ENCODE assay signal across 1 cellular context in the genomic region with DNA sequence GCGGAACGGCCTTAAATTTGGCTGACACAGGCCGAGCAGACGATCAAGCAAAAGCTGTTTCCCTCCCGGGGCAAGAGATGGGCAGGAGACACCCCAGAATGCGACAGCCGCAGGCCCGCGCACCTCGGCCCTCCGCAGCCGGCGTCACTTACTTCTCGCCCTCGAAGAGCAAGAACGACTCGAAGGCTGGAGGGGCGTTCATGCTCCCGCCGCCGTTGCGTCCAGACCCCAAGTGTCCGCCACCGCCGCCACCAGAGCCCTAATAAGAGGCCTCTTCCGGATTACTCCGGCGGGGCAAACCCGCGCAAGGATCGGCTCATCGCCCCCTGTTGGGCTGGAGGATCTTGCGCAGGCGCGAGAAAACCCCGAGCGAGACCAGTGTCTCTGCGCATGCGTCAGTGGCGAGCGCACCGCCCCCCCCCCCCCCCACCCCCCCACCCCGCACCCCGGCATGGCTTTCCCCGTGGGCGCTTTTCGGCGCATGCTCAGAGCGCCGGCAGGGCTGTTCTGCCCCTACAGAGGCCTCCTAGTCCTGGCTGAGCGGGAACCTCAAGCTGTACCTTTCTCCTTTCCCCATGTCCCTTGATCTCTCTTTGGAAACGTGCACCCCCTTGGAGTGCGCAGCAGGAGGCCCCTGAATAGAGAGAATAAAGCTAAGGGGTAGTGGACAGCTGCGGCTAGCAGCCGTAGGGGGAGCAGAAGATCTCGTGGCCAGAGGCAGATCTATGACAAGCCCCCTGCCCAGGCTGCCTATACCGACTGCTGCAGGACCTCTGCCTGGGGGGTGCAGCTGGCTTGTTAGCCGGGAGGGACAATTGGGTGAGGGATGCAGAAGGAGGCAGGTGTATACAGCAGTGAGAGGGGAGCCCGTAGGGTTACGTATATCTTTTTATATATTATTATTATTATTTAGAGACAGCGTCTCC.
A peak's percentile ranks its signal among the peaks of the same experiment; 100 is the strongest.
TF ChIP-seq lines count a peak whose summit lies in the region.

A gene (minus strand): TSS at position 264 of the 926 bp plus-strand sequence. CDS start 62 bp downstream, at position 202.

TF ChIP-seq in GM12878, 131 proteins besides CTCF, POLR2A, EP300 and RAD21:
- TF ChIP-seq POLR2AphosphoS5 (IDR thresholded peaks at IDR 0.05; ENCODE audit: low read length) (peak; percentile 63), RUNX3 (IDR thresholded peaks at IDR 0.05; ENCODE audit: low read length) (0 out of 2 replicates have a peak, but pooled peaks have one; percentile 33), ASH2L (IDR thresholded peaks at IDR 0.05; ENCODE audit: borderline replicate concordance, low read depth) (0 out of 2 replicates have a peak, but pooled peaks have one; percentile 57), TAF1 (IDR thresholded peaks at IDR 0.05; ENCODE audit: borderline replicate concordance, low read depth, low read length) (peak; percentile 76), EGR1 (IDR thresholded peaks at IDR 0.05; ENCODE audit: borderline replicate concordance in 1 of 2, low read depth in 2 of 2, low read length in 2 of 2) (peak in 1 of 2 experiments; percentile 43; a peak in 1 of 3 replicates), IKZF1 (conservative IDR thresholded peaks at IDR 0.05) (0 out of 2 replicates have a peak, but pooled peaks have one; percentile 32), HCFC1 (IDR thresholded peaks at IDR 0.05; ENCODE audit: low read length) (peak; percentile 46), NRF1 (conservative IDR thresholded peaks at IDR 0.05; ENCODE audit: low read depth, low read length) (peak; percentile 29; the same call in 1 of the 2 replicates), SMAD5 (IDR thresholded peaks at IDR 0.05; ENCODE audit: low read depth) (0 out of 2 replicates have a peak, but pooled peaks have one; percentile 31)
- TF ChIP-seq, protein P1, sequence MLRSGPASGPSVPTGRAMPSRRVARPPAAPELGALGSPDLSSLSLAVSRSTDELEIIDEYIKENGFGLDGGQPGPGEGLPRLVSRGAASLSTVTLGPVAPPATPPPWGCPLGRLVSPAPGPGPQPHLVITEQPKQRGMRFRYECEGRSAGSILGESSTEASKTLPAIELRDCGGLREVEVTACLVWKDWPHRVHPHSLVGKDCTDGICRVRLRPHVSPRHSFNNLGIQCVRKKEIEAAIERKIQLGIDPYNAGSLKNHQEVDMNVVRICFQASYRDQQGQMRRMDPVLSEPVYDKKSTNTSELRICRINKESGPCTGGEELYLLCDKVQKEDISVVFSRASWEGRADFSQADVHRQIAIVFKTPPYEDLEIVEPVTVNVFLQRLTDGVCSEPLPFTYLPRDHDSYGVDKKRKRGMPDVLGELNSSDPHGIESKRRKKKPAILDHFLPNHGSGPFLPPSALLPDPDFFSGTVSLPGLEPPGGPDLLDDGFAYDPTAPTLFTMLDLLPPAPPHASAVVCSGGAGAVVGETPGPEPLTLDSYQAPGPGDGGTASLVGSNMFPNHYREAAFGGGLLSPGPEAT (IDR thresholded peaks at IDR 0.05; ENCODE audit: low read depth): peak; percentile 56; the same call in 1 of the 2 replicates
- TF ChIP-seq, protein P2, sequence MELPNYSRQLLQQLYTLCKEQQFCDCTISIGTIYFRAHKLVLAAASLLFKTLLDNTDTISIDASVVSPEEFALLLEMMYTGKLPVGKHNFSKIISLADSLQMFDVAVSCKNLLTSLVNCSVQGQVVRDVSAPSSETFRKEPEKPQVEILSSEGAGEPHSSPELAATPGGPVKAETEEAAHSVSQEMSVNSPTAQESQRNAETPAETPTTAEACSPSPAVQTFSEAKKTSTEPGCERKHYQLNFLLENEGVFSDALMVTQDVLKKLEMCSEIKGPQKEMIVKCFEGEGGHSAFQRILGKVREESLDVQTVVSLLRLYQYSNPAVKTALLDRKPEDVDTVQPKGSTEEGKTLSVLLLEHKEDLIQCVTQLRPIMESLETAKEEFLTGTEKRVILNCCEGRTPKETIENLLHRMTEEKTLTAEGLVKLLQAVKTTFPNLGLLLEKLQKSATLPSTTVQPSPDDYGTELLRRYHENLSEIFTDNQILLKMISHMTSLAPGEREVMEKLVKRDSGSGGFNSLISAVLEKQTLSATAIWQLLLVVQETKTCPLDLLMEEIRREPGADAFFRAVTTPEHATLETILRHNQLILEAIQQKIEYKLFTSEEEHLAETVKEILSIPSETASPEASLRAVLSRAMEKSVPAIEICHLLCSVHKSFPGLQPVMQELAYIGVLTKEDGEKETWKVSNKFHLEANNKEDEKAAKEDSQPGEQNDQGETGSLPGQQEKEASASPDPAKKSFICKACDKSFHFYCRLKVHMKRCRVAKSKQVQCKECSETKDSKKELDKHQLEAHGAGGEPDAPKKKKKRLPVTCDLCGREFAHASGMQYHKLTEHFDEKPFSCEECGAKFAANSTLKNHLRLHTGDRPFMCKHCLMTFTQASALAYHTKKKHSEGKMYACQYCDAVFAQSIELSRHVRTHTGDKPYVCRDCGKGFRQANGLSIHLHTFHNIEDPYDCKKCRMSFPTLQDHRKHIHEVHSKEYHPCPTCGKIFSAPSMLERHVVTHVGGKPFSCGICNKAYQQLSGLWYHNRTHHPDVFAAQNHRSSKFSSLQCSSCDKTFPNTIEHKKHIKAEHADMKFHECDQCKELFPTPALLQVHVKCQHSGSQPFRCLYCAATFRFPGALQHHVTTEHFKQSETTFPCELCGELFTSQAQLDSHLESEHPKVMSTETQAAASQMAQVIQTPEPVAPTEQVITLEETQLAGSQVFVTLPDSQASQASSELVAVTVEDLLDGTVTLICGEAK (IDR thresholded peaks at IDR 0.05; ENCODE audit: borderline replicate concordance): peak; percentile 74; the same call in 1 of the 2 replicates
- TF ChIP-seq, protein P3, sequence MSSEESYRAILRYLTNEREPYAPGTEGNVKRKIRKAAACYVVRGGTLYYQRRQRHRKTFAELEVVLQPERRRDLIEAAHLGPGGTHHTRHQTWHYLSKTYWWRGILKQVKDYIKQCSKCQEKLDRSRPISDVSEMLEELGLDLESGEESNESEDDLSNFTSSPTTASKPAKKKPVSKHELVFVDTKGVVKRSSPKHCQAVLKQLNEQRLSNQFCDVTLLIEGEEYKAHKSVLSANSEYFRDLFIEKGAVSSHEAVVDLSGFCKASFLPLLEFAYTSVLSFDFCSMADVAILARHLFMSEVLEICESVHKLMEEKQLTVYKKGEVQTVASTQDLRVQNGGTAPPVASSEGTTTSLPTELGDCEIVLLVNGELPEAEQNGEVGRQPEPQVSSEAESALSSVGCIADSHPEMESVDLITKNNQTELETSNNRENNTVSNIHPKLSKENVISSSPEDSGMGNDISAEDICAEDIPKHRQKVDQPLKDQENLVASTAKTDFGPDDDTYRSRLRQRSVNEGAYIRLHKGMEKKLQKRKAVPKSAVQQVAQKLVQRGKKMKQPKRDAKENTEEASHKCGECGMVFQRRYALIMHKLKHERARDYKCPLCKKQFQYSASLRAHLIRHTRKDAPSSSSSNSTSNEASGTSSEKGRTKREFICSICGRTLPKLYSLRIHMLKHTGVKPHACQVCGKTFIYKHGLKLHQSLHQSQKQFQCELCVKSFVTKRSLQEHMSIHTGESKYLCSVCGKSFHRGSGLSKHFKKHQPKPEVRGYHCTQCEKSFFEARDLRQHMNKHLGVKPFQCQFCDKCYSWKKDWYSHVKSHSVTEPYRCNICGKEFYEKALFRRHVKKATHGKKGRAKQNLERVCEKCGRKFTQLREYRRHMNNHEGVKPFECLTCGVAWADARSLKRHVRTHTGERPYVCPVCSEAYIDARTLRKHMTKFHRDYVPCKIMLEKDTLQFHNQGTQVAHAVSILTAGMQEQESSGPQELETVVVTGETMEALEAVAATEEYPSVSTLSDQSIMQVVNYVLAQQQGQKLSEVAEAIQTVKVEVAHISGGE (CRISPR knock-in tag; IDR thresholded peaks at IDR 0.05): peak; percentile 6; the same call in 1 of the 2 replicates
- TF ChIP-seq, protein P4, sequence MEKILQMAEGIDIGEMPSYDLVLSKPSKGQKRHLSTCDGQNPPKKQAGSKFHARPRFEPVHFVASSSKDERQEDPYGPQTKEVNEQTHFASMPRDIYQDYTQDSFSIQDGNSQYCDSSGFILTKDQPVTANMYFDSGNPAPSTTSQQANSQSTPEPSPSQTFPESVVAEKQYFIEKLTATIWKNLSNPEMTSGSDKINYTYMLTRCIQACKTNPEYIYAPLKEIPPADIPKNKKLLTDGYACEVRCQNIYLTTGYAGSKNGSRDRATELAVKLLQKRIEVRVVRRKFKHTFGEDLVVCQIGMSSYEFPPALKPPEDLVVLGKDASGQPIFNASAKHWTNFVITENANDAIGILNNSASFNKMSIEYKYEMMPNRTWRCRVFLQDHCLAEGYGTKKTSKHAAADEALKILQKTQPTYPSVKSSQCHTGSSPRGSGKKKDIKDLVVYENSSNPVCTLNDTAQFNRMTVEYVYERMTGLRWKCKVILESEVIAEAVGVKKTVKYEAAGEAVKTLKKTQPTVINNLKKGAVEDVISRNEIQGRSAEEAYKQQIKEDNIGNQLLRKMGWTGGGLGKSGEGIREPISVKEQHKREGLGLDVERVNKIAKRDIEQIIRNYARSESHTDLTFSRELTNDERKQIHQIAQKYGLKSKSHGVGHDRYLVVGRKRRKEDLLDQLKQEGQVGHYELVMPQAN (conservative IDR thresholded peaks at IDR 0.05): peak; percentile 57
